In genomic region chr9:653856-654387, GRCh38 we compare ENCODE assay signal across 19 cellular contexts.
"Had no signal": no experiment of that assay in that cellular context is flagged by ENCODE, and none has a peak within 500 bp of the region (broad histone marks: within the 10 kb centered on the region; RNA-seq: fewer than 3 reads in every experiment).

No MANE protein-coding gene starts in this region.

- H3K27me3 ChIP-seq: cardiac muscle cell, colonic mucosa, gastrocnemius medialis, hepatocyte, testis had no signal

- H3K36me3 ChIP-seq: cardiac muscle cell, colonic mucosa, gastrocnemius medialis had no signal

- DNase-seq: activated CD4-positive, alpha-beta T cell treated with anti-CD3 and anti-CD28 coated beads for 48 hours; activated CD8-positive, alpha-beta T cell treated with anti-CD3 and anti-CD28 coated beads, Interleukin-2, amount 10 ng/mL, durations not matched to agents 7 days and 5 days; activated naive CD4-positive, alpha-beta T cell treated with Interleukin-2 at 50 U/mL for 16 hours; colonic mucosa; gastrocnemius medialis; kidney glomerular epithelial cell; nucleus accumbens; psoas muscle; stimulated activated CD4-positive, alpha-beta T cell treated with anti-CD3 and anti-CD28 coated beads, Interleukin-4, amount 100 ng/mL, for 1 hour; stimulated activated CD8-positive, alpha-beta memory T cell treated with anti-CD3 and anti-CD28 coated beads, Interleukin-4, amount 100 ng/mL, for 48 hours; stimulated activated naive CD8-positive, alpha-beta T cell treated with anti-CD3 and anti-CD28 coated beads, Interleukin-15, Interleukin-2, amounts not matched to agents 100 U/mL and 50 U/mL, for 24 hours; T-helper 17 cell; testis had no signal

- H2AFZ ChIP-seq: hepatocyte had no signal

- H3K4me3 ChIP-seq: cardiac muscle cell, colonic mucosa, gastrocnemius medialis, hepatocyte, lung, psoas muscle, testis had no signal

- H3K79me2 ChIP-seq: hepatocyte had no signal

- H3K27ac ChIP-seq: cardiac muscle cell, colonic mucosa, hepatocyte, testis had no signal

- H3K4me3 Mint-ChIP-seq: activated CD8-positive, alpha-beta T cell treated with anti-CD3 and anti-CD28 coated beads, Interleukin-2, amount 10 ng/mL, durations not matched to agents 7 days and 5 days; natural killer cell treated with Interleukin-12 subunit alpha and Interleukin-12 subunit beta and Interleukin-15 and Interleukin-18, amount 100 ng/mL, for 72 hours; T-helper 17 cell; WTC11 had no signal

- H3K27me3 Mint-ChIP-seq: natural killer cell treated with Interleukin-12 subunit alpha and Interleukin-12 subunit beta and Interleukin-15 and Interleukin-18, amount 100 ng/mL, for 72 hours had no signal

- H3K27ac Mint-ChIP-seq: activated CD8-positive, alpha-beta T cell treated with anti-CD3 and anti-CD28 coated beads, Interleukin-2, amount 10 ng/mL, durations not matched to agents 7 days and 5 days; T-helper 17 cell; WTC11 had no signal

- FAIRE-seq: endothelial cell of umbilical vein had no signal

- H3K9me3 ChIP-seq: colonic mucosa, gastrocnemius medialis, psoas muscle, testis had no signal

- H3K4me1 ChIP-seq: colonic mucosa had no signal

- H3K36me3 Mint-ChIP-seq: natural killer cell treated with Interleukin-12 subunit alpha and Interleukin-12 subunit beta and Interleukin-15 and Interleukin-18, amount 100 ng/mL, for 72 hours; WTC11 had no signal

- H3K4me2 ChIP-seq: hepatocyte had no signal

- H3K9me3 Mint-ChIP-seq: natural killer cell treated with Interleukin-12 subunit alpha and Interleukin-12 subunit beta and Interleukin-15 and Interleukin-18, amount 100 ng/mL, for 72 hours; WTC11 had no signal
